10 cellular contexts compared by ENCODE assay signal in the genomic region with DNA sequence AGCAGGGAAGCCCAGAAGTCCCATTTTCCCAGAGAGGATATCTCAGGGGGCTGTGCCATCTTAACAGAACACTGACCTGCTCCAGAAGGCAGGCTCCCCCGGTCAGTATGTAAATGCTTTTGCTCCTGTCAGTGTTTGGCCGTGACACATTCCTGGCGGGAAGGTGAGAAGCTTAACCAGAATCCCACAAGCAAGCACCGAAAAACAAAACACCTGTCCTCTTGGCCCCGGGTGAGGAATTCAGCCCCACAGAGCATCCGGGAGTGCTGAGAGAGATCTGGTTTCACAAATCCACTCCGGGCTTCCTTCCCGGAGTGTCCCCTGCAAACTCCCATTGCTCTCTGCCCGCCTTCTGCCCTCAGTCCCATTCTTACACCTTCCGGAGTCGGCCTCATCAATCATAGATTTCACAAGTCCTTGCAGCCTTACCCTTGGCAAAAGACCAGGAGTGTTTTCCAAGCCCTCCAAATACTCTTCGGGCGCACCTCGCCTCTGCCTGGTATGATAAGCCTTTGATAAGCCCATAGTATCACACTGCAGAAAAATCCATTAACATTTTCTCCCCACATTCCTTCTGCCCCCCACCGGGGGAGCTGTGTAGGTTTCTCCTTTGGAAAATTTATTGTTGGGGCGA. TPM values are rescaled to one million over a fixed set of nuclear protein-coding genes. Genes with fewer than 3 reads are reported as not detected.
DNase-seq lines count a peak whose midpoint lies in the region; ATAC-seq and TF ChIP-seq lines count a peak whose summit lies in the region.
"Had no signal": no experiment of that assay in that cellular context is flagged by ENCODE, and none has a peak within 500 bp of the region (broad histone marks: within the 10 kb centered on the region; RNA-seq: fewer than 3 reads in every experiment).

No MANE protein-coding gene starts in this region.

- TF ChIP-seq CTCF in AG09319 (IDR thresholded peaks at IDR 0.05; ENCODE audit: low read depth, low read length): 0 out of 2 replicates have a peak, but pooled peaks have one; percentile 11

- peak overlapping the region; percentile 22 for H3K27ac ChIP-seq in duodenal mucosa (ENCODE audit: low read depth, low read length)
- no peak overlapping the region for H3K27ac ChIP-seq in naive thymus-derived CD4-positive, alpha-beta T cell (ENCODE audit: low read depth, low read length)

- H3K4me1 Mint-ChIP-seq in IgD-negative memory B cell: peaks cover 13 to 17% (median 14%) of the 10 kb centered on the region in 3 donors
- peaks cover 25 to 63% (median 51%) of the 10 kb centered on the region in 7 donors for H3K4me1 Mint-ChIP-seq in naive thymus-derived CD4-positive, alpha-beta T cell

- no peak for DNase-seq in AG09319 (ENCODE audit: extremely low read depth, low read depth)
- no peak for DNase-seq in naive thymus-derived CD4-positive, alpha-beta T cell
- DNase-seq in head of caudate nucleus: no peak
- DNase-seq in effector CD8-positive, alpha-beta T cell (lab: John Stamatoyannopoulos, UW): no peak

- H3K27ac Mint-ChIP-seq in IgD-negative memory B cell: peak overlapping the region in 2 of 3 donors; percentile 76 to 86
- H3K27ac Mint-ChIP-seq in naive thymus-derived CD4-positive, alpha-beta T cell: peak overlapping the region in 8 of 9 donors; percentile 20 to 96 (median 68)

- POLR2A ChIA-PET in naive thymus-derived CD4-positive, alpha-beta T cell (lab: Charles Lee): interaction anchor here (0.6 to 2.8 kb wide), 4 partner anchors 9 to 1664 kb away, joined by 3 to 14 read pairs (median 4); no protein-coding TSS in a partner anchor

- ATAC-seq in naive thymus-derived CD4-positive, alpha-beta T cell: no peak
- ATAC-seq in GM21528 (IDR thresholded peaks at IDR 0.05; ENCODE audit: low FRiP score, unreplicated experiment) (no peak), HG03378 (IDR thresholded peaks at IDR 0.05; ENCODE audit: unreplicated experiment) (no peak)

- H3K27me3 Mint-ChIP-seq in IgD-negative memory B cell: no peaks in the 10 kb centered on the region
- H3K27me3 Mint-ChIP-seq in naive thymus-derived CD4-positive, alpha-beta T cell: no peaks in the 10 kb centered on the region

- intact Hi-C loops in naive thymus-derived CD4-positive, alpha-beta T cell (cut with micrococcal nuclease): no loop called here
- intact Hi-C loops in head of caudate nucleus (cut with DNase I): no loop called here

- H3K36me3 ChIP-seq in duodenal mucosa (ENCODE audit: control insufficient read depth in 1 of 2, insufficient read depth in 2 of 2, low read length in 2 of 2): peaks cover 36 to 96% of the 10 kb centered on the region in 2 donors
- peaks cover 38 to 79% (median 56%) of the 10 kb centered on the region in 3 experiments for H3K36me3 ChIP-seq in naive thymus-derived CD4-positive, alpha-beta T cell (ENCODE audit: control insufficient read depth in 2 of 3, insufficient read depth in 3 of 3, low read length in 3 of 3)

- CTCF ChIA-PET in naive thymus-derived CD4-positive, alpha-beta T cell (lab: Charles Lee): interaction anchor here (2.7 to 3.7 kb wide), 2 partner anchors 14 to 17 kb away, joined by 21 to 29 read pairs; partner anchors contain the start of gene TPM4

- H3K9me3 Mint-ChIP-seq in IgD-negative memory B cell: no peaks in the 10 kb centered on the region
- peaks cover 0 to 2% (median 0%) of the 10 kb centered on the region in 11 donors for H3K9me3 Mint-ChIP-seq in naive thymus-derived CD4-positive, alpha-beta T cell

- peak overlapping the region in 1 of 4 donors; percentile 23 for H3K4me3 Mint-ChIP-seq in IgD-negative memory B cell
- peak overlapping the region in 3 of 10 donors; percentile 23 to 35 (median 32) for H3K4me3 Mint-ChIP-seq in naive thymus-derived CD4-positive, alpha-beta T cell

- peak overlapping the region in 1 of 2 donors; percentile 30 for H3K4me3 ChIP-seq in duodenal mucosa (ENCODE audit: low read depth in 1 of 2, low read length in 2 of 2)
- no peak overlapping the region for H3K4me3 ChIP-seq in naive thymus-derived CD4-positive, alpha-beta T cell (ENCODE audit: low read length)

- peak overlapping the region; percentile 26 to 48 for H3K9ac ChIP-seq in duodenal mucosa (ENCODE audit: low read depth in 1 of 2, low read length in 2 of 2)

- no peaks in the 10 kb centered on the region for H3K9me3 ChIP-seq in duodenal mucosa (ENCODE audit: control insufficient read depth in 1 of 2, low read length in 2 of 2)
- H3K9me3 ChIP-seq in naive thymus-derived CD4-positive, alpha-beta T cell (ENCODE audit: control insufficient read depth in 2 of 3, low read length in 3 of 3): no peaks in the 10 kb centered on the region

- H3K27me3 ChIP-seq in duodenal mucosa (ENCODE audit: control insufficient read depth in 1 of 2, insufficient read depth in 2 of 2, low read length in 2 of 2): no peaks in the 10 kb centered on the region
- H3K27me3 ChIP-seq in naive thymus-derived CD4-positive, alpha-beta T cell (ENCODE audit: control insufficient read depth in 2 of 2, insufficient read depth in 2 of 2, low read length in 2 of 2): no peaks in the 10 kb centered on the region

- peaks cover 22 to 26% of the 10 kb centered on the region in 2 donors for H3K4me1 ChIP-seq in duodenal mucosa (ENCODE audit: control insufficient read depth in 1 of 2, insufficient read depth in 2 of 2, low read length in 2 of 2)
- peaks cover 25 to 26% of the 10 kb centered on the region in 2 donors for H3K4me1 ChIP-seq in naive thymus-derived CD4-positive, alpha-beta T cell (ENCODE audit: control insufficient read depth in 2 of 2, insufficient read depth in 2 of 2, low read length in 2 of 2)

- peaks cover 7% of the 10 kb centered on the region for H3K36me3 Mint-ChIP-seq in IgD-negative memory B cell
- H3K36me3 Mint-ChIP-seq in naive thymus-derived CD4-positive, alpha-beta T cell: peaks cover 18 to 57% (median 36%) of the 10 kb centered on the region in 5 donors

RNA-seq across cellular contexts. Expression of gene TPM4, which starts 12.2 kb away (rescaled TPM):
- polyA plus RNA-seq in IgD-negative memory B cell: 88.1 TPM
- 100 to 1,000 TPM in 3 of 5 experiments, 10 to 100 TPM in 2; 65.8 to 435 (median 126) TPM for total RNA-seq in naive thymus-derived CD4-positive, alpha-beta T cell
- polyA plus RNA-seq in naive thymus-derived CD4-positive, alpha-beta T cell: 10 to 100 TPM; 28.2 to 43.5 TPM

RNA-seq across cellular contexts. Expression of gene RAB8A, which starts 23.2 kb away (rescaled TPM):
- 132 TPM for polyA plus RNA-seq in IgD-negative memory B cell
- total RNA-seq in naive thymus-derived CD4-positive, alpha-beta T cell: 100 to 1,000 TPM in 2 of 5 experiments, 10 to 100 TPM in 3; 64.4 to 154 (median 74.5) TPM
- polyA plus RNA-seq in naive thymus-derived CD4-positive, alpha-beta T cell: 10 to 100 TPM; 61.8 to 82.2 TPM

RNA-seq across cellular contexts. Expression of gene HSH2D, which starts 55.0 kb away (rescaled TPM):
- 122 TPM for polyA plus RNA-seq in IgD-negative memory B cell
- 10 to 100 TPM; 20.0 to 60.0 (median 46.4) TPM for total RNA-seq in naive thymus-derived CD4-positive, alpha-beta T cell
- polyA plus RNA-seq in naive thymus-derived CD4-positive, alpha-beta T cell: 10 to 100 TPM in 1 of 2 donors, 1 to 10 TPM in 1; 7.2 to 17.8 TPM
- total RNA-seq: Daoy, glomerular endothelial cell had no signal
